8 cellular contexts compared by ENCODE assay signal in genomic region chrX:19344207-19344534, GRCh38. TPM values are rescaled to one million over a fixed set of nuclear protein-coding genes. Genes with fewer than 3 reads are reported as not detected.
DNase-seq lines count a peak whose midpoint lies in the region; ATAC-seq and TF ChIP-seq lines count a peak whose summit lies in the region.

No MANE protein-coding gene starts in this region.

- no peak; the same call in 1 of the 2 replicates for TF ChIP-seq POLR2A in IMR-90 (IDR thresholded peaks at IDR 0.05; ENCODE audit: low read depth, low read length)

- DNase-seq in activated naive CD4-positive, alpha-beta T cell treated with anti-CD3 and anti-CD28 coated beads for 36 hours: no peak
- no peak for DNase-seq in activated naive CD4-positive, alpha-beta T cell treated with anti-CD3 and anti-CD28 coated beads, Interleukin-2, amount 50 U/mL, for 16 hours
- DNase-seq in IMR-90 (no peak), colonic mucosa (no peak), nephron progenitor cell (no peak), GOT3 (lab: John Stamatoyannopoulos, UW) (no peak), NCI-H1105 (lab: John Stamatoyannopoulos, UW) (no peak)

- intact Hi-C loops in activated naive CD4-positive, alpha-beta T cell treated with anti-CD3 and anti-CD28 coated beads for 36 hours (cut with micrococcal nuclease): loop anchor here (5.0 kb wide), 1 partner anchor 457 kb away; no protein-coding TSS in a partner anchor
- intact Hi-C loops in IMR-90 (cut with micrococcal nuclease): no loop called here
- intact Hi-C loops in colonic mucosa (cut with DNase I): no loop called here

- H3K9me3 ChIP-seq in IMR-90 (ENCODE audit: control insufficient read depth, insufficient read depth, low read length) (no peaks in the 10 kb centered on the region), colonic mucosa (no peaks in the 10 kb centered on the region)

- dilution Hi-C loops in IMR-90 (cut with HindIII; ENCODE audit: low sequenced_read_pairs, unreplicated experiment): no loop called here

- H3K4ac ChIP-seq in IMR-90 (ENCODE audit: low read depth, low read length): peak overlapping the region; percentile 38; the same call in 1 of the 2 replicates

- peak overlapping the region; percentile 42 for H3K4me2 ChIP-seq in IMR-90 (ENCODE audit: low read depth, low read length)

- H3K9ac ChIP-seq in IMR-90 (ENCODE audit: low read depth, low read length): peak overlapping the region; percentile 31
- H3K9ac ChIP-seq in colonic mucosa (ENCODE audit: low read depth in 2 of 2, low read length in 2 of 2): peak overlapping the region; percentile 81 to 84

- H3K4me1 Mint-ChIP-seq in activated naive CD4-positive, alpha-beta T cell treated with anti-CD3 and anti-CD28 coated beads for 36 hours (ENCODE audit: low read depth): peaks cover 21% of the 10 kb centered on the region
- peaks cover 15% of the 10 kb centered on the region for H3K4me1 Mint-ChIP-seq in nephron progenitor cell

- no peaks in the 10 kb centered on the region for H3K9me3 Mint-ChIP-seq in activated naive CD4-positive, alpha-beta T cell treated with anti-CD3 and anti-CD28 coated beads for 36 hours
- H3K9me3 Mint-ChIP-seq in nephron progenitor cell: peaks cover 47% of the 10 kb centered on the region

- no TSS peak for BruUV-seq in IMR-90 (replicated peaks; lab: Mats Ljungman, UMichigan)

- H4K20me1 ChIP-seq in IMR-90 (ENCODE audit: insufficient read depth, low read length): peaks cover 3% of the 10 kb centered on the region; the same call in 1 of the 2 replicates

- H2AFZ ChIP-seq in IMR-90 (replicated peaks; ENCODE audit: low read length, poor library complexity): peak overlapping the region; percentile 90

- H3K27ac Mint-ChIP-seq in activated naive CD4-positive, alpha-beta T cell treated with anti-CD3 and anti-CD28 coated beads for 36 hours: no peak overlapping the region
- peak overlapping the region; percentile 32 for H3K27ac Mint-ChIP-seq in nephron progenitor cell

- H3K36me3 ChIP-seq in IMR-90 (ENCODE audit: control insufficient read depth, insufficient read depth, low read length) (no peaks in the 10 kb centered on the region), colonic mucosa (no peaks in the 10 kb centered on the region)

- peak; percentile 5; the same call in 1 of the 2 replicates for ATAC-seq in IMR-90 (ENCODE audit: low read depth)
- no peak for ATAC-seq in HG03108 (IDR thresholded peaks at IDR 0.05; ENCODE audit: unreplicated experiment)

- no peak overlapping the region for H2BK15ac ChIP-seq in IMR-90 (ENCODE audit: low read depth, low read length)

- H3K4me1 ChIP-seq in IMR-90 (ENCODE audit: control insufficient read depth, insufficient read depth, low read length): peaks cover 2% of the 10 kb centered on the region; the same call in 1 of the 2 replicates
- no peaks in the 10 kb centered on the region for H3K4me1 ChIP-seq in colonic mucosa

- POLR2A ChIA-PET in IMR-90 (lab: Charles Lee; ENCODE audit: unreplicated experiment): no interaction called here

- no peak overlapping the region for H3K23ac ChIP-seq in IMR-90 (ENCODE audit: low read depth, low read length)

- peak overlapping the region; percentile 83 for H3K4me3 Mint-ChIP-seq in activated naive CD4-positive, alpha-beta T cell treated with anti-CD3 and anti-CD28 coated beads for 36 hours
- peak overlapping the region; percentile 86 for H3K4me3 Mint-ChIP-seq in nephron progenitor cell

- peak overlapping the region; percentile 37; the same call in 1 of the 2 replicates for H3K14ac ChIP-seq in IMR-90 (replicated peaks; ENCODE audit: low read depth, low read length)

- no peak overlapping the region for H4K91ac ChIP-seq in IMR-90 (ENCODE audit: insufficient read depth, low read depth, low read length)

- no peak overlapping the region for H2BK20ac ChIP-seq in IMR-90 (ENCODE audit: low read depth, low read length)

- no peak overlapping the region; the same call in 1 of the 2 replicates for H2BK120ac ChIP-seq in IMR-90 (ENCODE audit: low read depth, low read length)

- H4K8ac ChIP-seq in IMR-90 (ENCODE audit: low read depth in 2 of 2, low read length in 2 of 2): no peak overlapping the region

- H2AK9ac ChIP-seq in IMR-90 (replicated peaks; ENCODE audit: low read depth, low read length, poor library complexity): peak overlapping the region; percentile 31

- no peak overlapping the region for H3K18ac ChIP-seq in IMR-90 (ENCODE audit: low read depth, low read length)

- 40% methylated on average over 6 of the region's 24 CpGs; no CpG with 5 or more reads in 1 of the 2 experiments for WGBS in IMR-90 (ENCODE audit: extremely low coverage in 2 of 2, insufficient read length in 1 of 2), 2 experiments

- TF ChIP-seq CTCF in IMR-90 (conservative IDR thresholded peaks at IDR 0.05; ENCODE audit: low read depth, low read length) (no peak), colonic mucosa (IDR thresholded peaks at IDR 0.05) (no peak), nephron progenitor cell (IDR thresholded peaks at IDR 0.05) (no peak)

- H3K4me3 ChIP-seq in IMR-90 (ENCODE audit: insufficient read depth, low read depth, low read length): peak overlapping the region; percentile 91
- peak overlapping the region; percentile 60 for H3K4me3 ChIP-seq in colonic mucosa

- no peak overlapping the region for H2BK5ac ChIP-seq in IMR-90 (ENCODE audit: low read depth, low read length, poor library complexity, severe bottlenecking)

- no peaks in the 10 kb centered on the region for H3K9me1 ChIP-seq in IMR-90 (ENCODE audit: insufficient read depth, low read length)

- peak overlapping the region; percentile 31 for H3K27ac ChIP-seq in IMR-90 (ENCODE audit: insufficient read depth, low read length)
- peak overlapping the region; percentile 54 for H3K27ac ChIP-seq in colonic mucosa

- no peak overlapping the region; the same call in 1 of the 2 replicates for H2AK5ac ChIP-seq in IMR-90 (ENCODE audit: low read depth, low read length)

- TF ChIP-seq RAD21 in IMR-90 (IDR thresholded peaks at IDR 0.05; ENCODE audit: low read length): no peak

- H3K36me3 Mint-ChIP-seq in activated naive CD4-positive, alpha-beta T cell treated with anti-CD3 and anti-CD28 coated beads for 36 hours (ENCODE audit: low read depth): no peaks in the 10 kb centered on the region
- H3K36me3 Mint-ChIP-seq in nephron progenitor cell (ENCODE audit: low read depth): no peaks in the 10 kb centered on the region

- no peak overlapping the region for H4K5ac ChIP-seq in IMR-90 (ENCODE audit: low read depth, low read length)

- CTCF ChIA-PET in activated naive CD4-positive, alpha-beta T cell treated with anti-CD3 and anti-CD28 coated beads for 36 hours (lab: Charles Lee): interaction anchor here (1.3 kb wide), 1 partner anchor 28 kb away, joined by 5 read pairs; no protein-coding TSS in a partner anchor
- CTCF ChIA-PET in IMR-90 (lab: Yijun Ruan, JAX): interaction anchor here (0.5 kb wide), 1 partner anchor 10 kb away, joined by 3 read pairs; no protein-coding TSS in a partner anchor

- H3K27me3 Mint-ChIP-seq in activated naive CD4-positive, alpha-beta T cell treated with anti-CD3 and anti-CD28 coated beads for 36 hours (ENCODE audit: low read depth): no peaks in the 10 kb centered on the region
- no peaks in the 10 kb centered on the region for H3K27me3 Mint-ChIP-seq in nephron progenitor cell (ENCODE audit: low read depth, poor library complexity)

- in situ Hi-C loops in IMR-90 (cut with MboI; ENCODE audit: low sequenced_read_pairs): no loop called here

- H3K27me3 ChIP-seq in IMR-90 (ENCODE audit: control insufficient read depth, insufficient read depth, low read length): no peaks in the 10 kb centered on the region
- H3K27me3 ChIP-seq in colonic mucosa: no peaks in the 10 kb centered on the region

- no peaks in the 10 kb centered on the region for H3K79me1 ChIP-seq in IMR-90 (ENCODE audit: low read depth in 1 of 2, low read length in 2 of 2)

- no peak overlapping the region for H3K56ac ChIP-seq in IMR-90 (ENCODE audit: extremely low read depth, insufficient read depth, low read length)

TF ChIP-seq in IMR-90, 13 proteins besides CTCF, POLR2A, EP300 and RAD21 (continues in another document):
- TF ChIP-seq BHLHE40 (IDR thresholded peaks at IDR 0.05; ENCODE audit: low read depth, low read length) (no peak), RFX5 (IDR thresholded peaks at IDR 0.05; ENCODE audit: low read depth, low read length) (no peak), RCOR1 (IDR thresholded peaks at IDR 0.05; ENCODE audit: insufficient replicate concordance, low read length) (no peak), MAZ (IDR thresholded peaks at IDR 0.05; ENCODE audit: borderline replicate concordance, low read depth, low read length) (no peak), CEBPB (IDR thresholded peaks at IDR 0.05; ENCODE audit: low read depth, low read length) (no peak), NFE2L2 (IDR thresholded peaks at IDR 0.05; ENCODE audit: low read depth, low read length) (no peak), MXI1 (IDR thresholded peaks at IDR 0.05; ENCODE audit: borderline replicate concordance, low read depth, low read length) (no peak), USF2 (IDR thresholded peaks at IDR 0.05; ENCODE audit: low read depth, low read length) (no peak), CHD1 (IDR thresholded peaks at IDR 0.05; ENCODE audit: low read depth, low read length) (no peak), MAFK (IDR thresholded peaks at IDR 0.05; ENCODE audit: low read depth, low read length) (no peak), FOS (IDR thresholded peaks at IDR 0.05; ENCODE audit: low read depth, low read length) (no peak)
- TF ChIP-seq, protein P1, sequence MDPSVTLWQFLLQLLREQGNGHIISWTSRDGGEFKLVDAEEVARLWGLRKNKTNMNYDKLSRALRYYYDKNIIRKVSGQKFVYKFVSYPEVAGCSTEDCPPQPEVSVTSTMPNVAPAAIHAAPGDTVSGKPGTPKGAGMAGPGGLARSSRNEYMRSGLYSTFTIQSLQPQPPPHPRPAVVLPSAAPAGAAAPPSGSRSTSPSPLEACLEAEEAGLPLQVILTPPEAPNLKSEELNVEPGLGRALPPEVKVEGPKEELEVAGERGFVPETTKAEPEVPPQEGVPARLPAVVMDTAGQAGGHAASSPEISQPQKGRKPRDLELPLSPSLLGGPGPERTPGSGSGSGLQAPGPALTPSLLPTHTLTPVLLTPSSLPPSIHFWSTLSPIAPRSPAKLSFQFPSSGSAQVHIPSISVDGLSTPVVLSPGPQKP (IDR thresholded peaks at IDR 0.05; ENCODE audit: borderline replicate concordance, low read depth, low read length): no peak

RNA-seq across cellular contexts. Expression of gene PDHA1, which starts 0.4 kb away (rescaled TPM):
- total RNA-seq in activated naive CD4-positive, alpha-beta T cell treated with anti-CD3 and anti-CD28 coated beads for 36 hours: 100 to 1,000 TPM; 233 to 242 TPM
- total RNA-seq in IMR-90 (2012; rRNA removed) (53.9 and 86.9 TPM in 2 replicates), colonic mucosa (100 to 1,000 TPM; 374 to 378 TPM)
- 141 and 147 TPM in 2 replicates for polyA plus RNA-seq in IMR-90 (2012; rRNA removed)
- polyA plus RNA-seq in IMR-90 (2012; cell fraction: cytosol; rRNA removed): 45.4 and 47.8 TPM in 2 replicates
- polyA plus RNA-seq in IMR-90 (2012; cell fraction: nucleus; rRNA removed; ENCODE audit: low replicate concordance): 47.0 and 172 TPM in 2 replicates
